In genomic region chr12:102511575-102511974, GRCh38 we compare ENCODE assay signal across 26 cellular contexts. TPM values are rescaled to one million over a fixed set of nuclear protein-coding genes. Genes with fewer than 3 reads are reported as not detected.
"Had no signal": no experiment of that assay in that cellular context is flagged by ENCODE, and none has a peak within 500 bp of the region (broad histone marks: within the 10 kb centered on the region; RNA-seq: fewer than 3 reads in every experiment).

No MANE protein-coding gene starts in this region.

- H3K36me3 ChIP-seq: SJCRH30 had no signal

- ATAC-seq: Panc1, PC-3, SK-N-SH treated with all-trans-retinoic acid at 6 μM for 48 hours had no signal

- H3K27me3 ChIP-seq: SJCRH30 had no signal

- H3K27ac ChIP-seq: HL-60, RWPE1, SJCRH30 had no signal

- FAIRE-seq: HTR-8/SVneo had no signal

- DNase-seq: KBM-7, NCI-H1092, NCI-H1105 treated with DMSO at 0.1 percent for 48 hours, NCI-H1417 treated with DMSO at 0.1 percent for 48 hours, NCI-H146, NCI-H1694 treated with DMSO at 0.1 percent for 48 hours, NCI-H1930, NCI-H2081 treated with DMSO at 0.1 percent for 48 hours, NCI-H2171, NCI-H226, NCI-H446, NCI-H510A, NCI-H524 treated with DMSO at 0.1 percent for 48 hours, NCI-H69, NCI-H774, PC-3, SHP77, SJCRH30 had no signal

- H3K4me3 ChIP-seq: SJCRH30 had no signal

- H3K9me3 ChIP-seq: SJCRH30 had no signal

RNA-seq across cellular contexts. Expression of gene IGF1, which starts 31.2 kb away (rescaled TPM):
- total RNA-seq: LHCN-M2, MCF 10A, OCI-LY7, PC-3 had no signal
